ENCODE assay signal across 10 cellular contexts in genomic region chr2:218980800-218981389, GRCh38. TPM values are rescaled to one million over a fixed set of nuclear protein-coding genes. Genes with fewer than 3 reads are reported as not detected.
DNase-seq lines count a peak whose midpoint lies in the region; ATAC-seq and TF ChIP-seq lines count a peak whose summit lies in the region.
"Had no signal": no experiment of that assay in that cellular context is flagged by ENCODE, and none has a peak within 500 bp of the region (broad histone marks: within the 10 kb centered on the region; RNA-seq: fewer than 3 reads in every experiment).

No MANE protein-coding gene starts in this region.

- H3K9me3 Mint-ChIP-seq in activated B cell treated with CpG ODN at 0.5 μM for 24 hours (no peaks in the 10 kb centered on the region), memory B cell (no peaks in the 10 kb centered on the region)

- POLR2A ChIA-PET in activated B cell treated with CpG ODN at 0.5 μM for 24 hours (lab: Charles Lee): no interaction called here

- peaks cover 32% of the 10 kb centered on the region for H3K4me1 Mint-ChIP-seq in activated B cell treated with CpG ODN at 0.5 μM for 24 hours
- H3K4me1 Mint-ChIP-seq in memory B cell: peaks cover 21% of the 10 kb centered on the region

- peaks cover 3% of the 10 kb centered on the region; the same call in 1 of the 2 replicates for H3K27me3 ChIP-seq in BE2C
- H3K27me3 ChIP-seq in GM06990 (replicated peaks; ENCODE audit: control insufficient read depth, insufficient read depth, low read length): peaks cover 5% of the 10 kb centered on the region

- H3K27ac Mint-ChIP-seq in activated B cell treated with CpG ODN at 0.5 μM for 24 hours (no peak overlapping the region), memory B cell (peak overlapping the region; percentile 38)

- peak overlapping the region; percentile 77 for H3K4me3 Mint-ChIP-seq in activated B cell treated with CpG ODN at 0.5 μM for 24 hours
- peak overlapping the region; percentile 82 for H3K4me3 Mint-ChIP-seq in memory B cell

- TF ChIP-seq CTCF in BE2C (IDR thresholded peaks at IDR 0.05; ENCODE audit: low read depth, low read length) (peak; percentile 31), GM06990 (IDR thresholded peaks at IDR 0.05; ENCODE audit: insufficient read depth, low read length, poor library complexity, severe bottlenecking) (peak; percentile 37), activated B cell treated with CpG ODN at 0.5 μM for 24 hours (IDR thresholded peaks at IDR 0.05) (no peak)

- H3K9me3 ChIP-seq in BE2C: no peaks in the 10 kb centered on the region

- CTCF ChIA-PET in activated B cell treated with CpG ODN at 0.5 μM for 24 hours (lab: Charles Lee): interaction anchor here (0.9 to 5.1 kb wide), 12 partner anchors 9 to 138 kb away, joined by 3 to 25 read pairs (median 6); partner anchors contain the start of gene CDK5R2

- peaks cover 26% of the 10 kb centered on the region for H3K36me3 ChIP-seq in BE2C
- no peaks in the 10 kb centered on the region for H3K36me3 ChIP-seq in GM06990 (ENCODE audit: control insufficient read depth, insufficient read depth, low read length)

- intact Hi-C loops in activated B cell treated with CpG ODN at 0.5 μM for 24 hours (cut with micrococcal nuclease): loop anchor here (1.0 to 5.0 kb wide), 7 partner anchors 17 to 174 kb away; no protein-coding TSS in a partner anchor

- DNase-seq in BE2C (peak; percentile 72), GM06990 (ENCODE audit: extremely low read depth, insufficient read length) (no peak), activated B cell treated with CpG ODN at 0.5 μM for 24 hours (no peak), memory B cell (ENCODE audit: low spot score in 2 of 2) (no peak), dermis blood vessel endothelial cell (no peak), NCI-H1048 (lab: John Stamatoyannopoulos, UW) (no peak), AG20443 (ENCODE audit: low spot score) (no peak)

- ATAC-seq in activated B cell treated with CpG ODN at 0.5 μM for 24 hours (ENCODE audit: low read depth) (no peak), memory B cell (ENCODE audit: low read depth) (no peak), HG02610 (IDR thresholded peaks at IDR 0.05; ENCODE audit: unreplicated experiment) (no peak)

- H3K27me3 Mint-ChIP-seq in activated B cell treated with CpG ODN at 0.5 μM for 24 hours: peaks cover 54% of the 10 kb centered on the region
- H3K27me3 Mint-ChIP-seq in memory B cell: peaks cover 38% of the 10 kb centered on the region

- H3K36me3 Mint-ChIP-seq in activated B cell treated with CpG ODN at 0.5 μM for 24 hours (ENCODE audit: low read depth) (no peaks in the 10 kb centered on the region), memory B cell (peaks cover 2% of the 10 kb centered on the region)

- H3K4me3 ChIP-seq in BE2C (ENCODE audit: low read depth, low read length) (peak overlapping the region; percentile 60), GM06990 (replicated peaks; ENCODE audit: low read depth, low read length) (no peak overlapping the region)
- H3K4me3 ChIP-seq: lung had no signal

- peaks cover 11% of the 10 kb centered on the region for H3K4me1 ChIP-seq in BE2C

RNA-seq across cellular contexts. Expression of gene FEV, which starts 4.1 kb away (rescaled TPM):
- 1,006 TPM for polyA plus RNA-seq in BE2C (2012; ENCODE audit: insufficient read depth, insufficient read length, low read depth)
- total RNA-seq in activated B cell treated with CpG ODN at 0.5 μM for 24 hours (not detected in 2 replicates), dermis blood vessel endothelial cell (not detected in 2 replicates)
- total RNA-seq: epithelial cell of proximal tubule, lung had no signal
- polyA plus RNA-seq: lung had no signal

RNA-seq across cellular contexts. Expression of gene CRYBA2, which starts 12.3 kb away (rescaled TPM):
- polyA plus RNA-seq in BE2C (2012; ENCODE audit: insufficient read depth, insufficient read length, low read depth): 3.1 TPM
- not detected in 2 replicates for total RNA-seq in activated B cell treated with CpG ODN at 0.5 μM for 24 hours
- total RNA-seq in dermis blood vessel endothelial cell: not detected in 2 replicates
- total RNA-seq: epithelial cell of proximal tubule, lung had no signal

RNA-seq across cellular contexts. Expression of gene CDK5R2, which starts 21.4 kb away (rescaled TPM):
- 126 TPM for polyA plus RNA-seq in BE2C (2012; ENCODE audit: insufficient read depth, insufficient read length, low read depth)
- total RNA-seq in activated B cell treated with CpG ODN at 0.5 μM for 24 hours (0.07 TPM in 1 of 2 replicates, not detected in the other), dermis blood vessel endothelial cell (not detected in 2 replicates)
- total RNA-seq: epithelial cell of proximal tubule had no signal
